In the genomic region with DNA sequence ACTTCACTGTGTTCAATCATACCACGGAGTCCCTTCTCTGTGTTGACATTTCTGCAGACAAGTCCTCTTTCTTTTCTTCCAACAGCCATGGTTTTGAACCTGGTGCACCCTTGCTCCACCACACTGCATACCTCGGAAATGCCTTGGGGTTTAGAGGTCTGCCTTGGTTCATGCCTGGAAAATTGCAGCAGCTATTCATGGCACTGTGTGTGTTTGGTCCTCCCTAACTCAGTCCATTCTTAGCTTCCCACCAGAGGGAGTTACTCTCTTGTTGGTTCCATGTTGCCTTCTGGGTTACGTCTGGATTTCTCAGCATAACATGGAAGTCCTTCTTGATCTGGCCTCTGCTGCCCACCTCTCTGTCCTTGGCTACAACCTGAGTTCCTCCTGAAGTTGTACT, we compare ENCODE assay signal across 22 cellular contexts.
"Had no signal": no experiment of that assay in that cellular context is flagged by ENCODE, and none has a peak within 500 bp of the region (broad histone marks: within the 10 kb centered on the region; RNA-seq: fewer than 3 reads in every experiment).

No MANE protein-coding gene starts in this region.

- ATAC-seq: activated naive CD4-positive, alpha-beta T cell treated with anti-CD3 and anti-CD28 coated beads, Interleukin-2, amount 50 U/mL, for 72 hours; activated naive CD8-positive, alpha-beta T cell treated with anti-CD3 and anti-CD28 coated beads, Interleukin-2, amount 50 U/mL, for 24 hours; activated T-cell treated with anti-CD3 and anti-CD28 coated beads, Interleukin-2, amount 50 U/mL, for 4 hours had no signal

- DNase-seq: activated CD4-positive, alpha-beta memory T cell treated with anti-CD3 and anti-CD28 coated beads for 36 hours; activated CD4-positive, alpha-beta T cell treated with anti-CD3 and anti-CD28 coated beads, Interleukin-2, amount 10 ng/mL, durations not matched to agents 7 days and 5 days; activated CD4-positive, CD25-positive, alpha-beta regulatory T cell; activated CD8-positive, alpha-beta memory T cell treated with anti-CD3 and anti-CD28 coated beads for 24 hours; activated effector memory CD4-positive, alpha-beta T cell treated with anti-CD3 and anti-CD28 coated beads, Interleukin-2, amount 50 U/mL, for 16 hours; activated naive CD4-positive, alpha-beta T cell treated with Interleukin-2 at 50 U/mL for 16 hours; activated naive CD8-positive, alpha-beta T cell treated with anti-CD3 and anti-CD28 coated beads, Interleukin-2, amount 50 U/mL, for 24 hours; activated T-cell treated with anti-CD3 and anti-CD28 coated beads, Interleukin-2, amount 50 U/mL, for 4 hours; amygdala; NCI-H1105 treated with DMSO at 0.1 percent for 48 hours; NCI-H1436 treated with DMSO at 0.1 percent for 48 hours; NCI-H187; NCI-H2081; NCI-H2171; NCI-H2227 treated with DMSO at 0.1 percent for 48 hours; NCI-H446 treated with DMSO at 0.1 percent for 48 hours; NCI-H526 treated with DMSO at 0.1 percent for 48 hours; NCI-H82; SK-N-SH; T-helper 1 cell had no signal

- H3K9ac ChIP-seq: SK-N-SH had no signal

- H3K27ac ChIP-seq: VCaP had no signal

- H3K4me2 ChIP-seq: SK-N-SH had no signal

- H3K9me3 ChIP-seq: SK-N-SH had no signal
